ENCODE assay signal across 8 cellular contexts in genomic region chr9:108953983-108954574, GRCh38. TPM values are rescaled to one million over a fixed set of nuclear protein-coding genes. Genes with fewer than 3 reads are reported as not detected.
A peak's percentile ranks its signal among the peaks of the same experiment; 100 is the strongest.
DNase-seq lines count a peak whose midpoint lies in the region; ATAC-seq and TF ChIP-seq lines count a peak whose summit lies in the region.

No MANE protein-coding gene starts in this region.

- no peak overlapping the region for H3K9ac ChIP-seq in adipocyte (ENCODE audit: low read length)

- intact Hi-C loops in left cardiac atrium (cut with DNase I): no loop called here

- no peak overlapping the region for H3K4me3 ChIP-seq in adipocyte (ENCODE audit: low read length)

- peaks cover 3% of the 10 kb centered on the region for H3K4me1 ChIP-seq in adipocyte (ENCODE audit: control insufficient read depth, insufficient read depth, low read length)

- H3K36me3 ChIP-seq in adipocyte (ENCODE audit: control insufficient read depth, insufficient read depth, low read length, severe bottlenecking): peaks cover 20% of the 10 kb centered on the region

- DNase-seq in NCI-H82 (lab: John Stamatoyannopoulos, UW) (peak; percentile 48), NCI-H82 treated with DMSO at 0.1 percent for 48 hours (lab: John Stamatoyannopoulos, UW; ENCODE audit: unreplicated experiment) (no peak), MV-4-11 (lab: John Stamatoyannopoulos, UW) (peak; percentile 41), adipocyte (ENCODE audit: low read depth) (peak; percentile 83), left cardiac atrium (no peak), stromal cell of bone marrow (ENCODE audit: low read depth) (peak; percentile 47), NCI-H345 treated with DMSO at 0.1 percent for 48 hours (lab: John Stamatoyannopoulos, UW; ENCODE audit: unreplicated experiment) (no peak)

- TF ChIP-seq POLR2A in GM18505 (IDR thresholded peaks at IDR 0.05; ENCODE audit: borderline replicate concordance, extremely low read depth, insufficient read depth, insufficient read length): no peak

- peak; percentile 38 to 44 for ATAC-seq in left cardiac atrium
- no peak for ATAC-seq in GM18505 (IDR thresholded peaks at IDR 0.05; ENCODE audit: unreplicated experiment)

- no peaks in the 10 kb centered on the region for H3K9me3 ChIP-seq in adipocyte (ENCODE audit: control insufficient read depth, low read length)

- H3K27me3 ChIP-seq in adipocyte (replicated peaks; ENCODE audit: control insufficient read depth, insufficient read depth, low read length): no peaks in the 10 kb centered on the region

RNA-seq across cellular contexts. Expression of gene ABITRAM, which starts 19.9 kb away (rescaled TPM):
- total RNA-seq in left cardiac atrium: 10 to 100 TPM in 1 of 2 donors, 1 to 10 TPM in 1; 7.4 to 12.4 TPM

RNA-seq across cellular contexts. Expression of gene ELP1, which starts 20.2 kb away (rescaled TPM):
- 10 to 100 TPM; 19.1 to 27.0 TPM for total RNA-seq in left cardiac atrium

RNA-seq across cellular contexts. Expression of gene CTNNAL1, which starts 59.2 kb away (rescaled TPM):
- 10 to 100 TPM; 87.0 to 91.2 TPM for total RNA-seq in left cardiac atrium

Comparison
In these comparisons a context has a peak if more than half of its experiments do, and no peak if none do; other contexts are left out.
1. DNase-seq: peak in NCI-H82 (single experiment), MV-4-11 (single experiment), adipocyte (single experiment) and stromal cell of bone marrow (single experiment); none in NCI-H82 treated with DMSO at 0.1 percent for 48 hours (single experiment), left cardiac atrium (single experiment) and NCI-H345 treated with DMSO at 0.1 percent for 48 hours (single experiment).